23 cellular contexts compared by ENCODE assay signal in genomic region chr1:79517425-79518219, GRCh38.
"Had no signal": no experiment of that assay in that cellular context is flagged by ENCODE, and none has a peak within 500 bp of the region (broad histone marks: within the 10 kb centered on the region; RNA-seq: fewer than 3 reads in every experiment).

No MANE protein-coding gene starts in this region.

- H3K27me3 ChIP-seq: colonic mucosa, foreskin keratinocyte, left lung, neural progenitor cell, ovary, testis, upper lobe of left lung had no signal

- H3K36me3 ChIP-seq: colonic mucosa, left lung, neural progenitor cell, ovary, upper lobe of left lung had no signal

- H3K9me3 ChIP-seq: colonic mucosa, ovary, testis, upper lobe of left lung had no signal

- H3K9ac ChIP-seq: neural progenitor cell had no signal

- H3K27ac ChIP-seq: colonic mucosa, epithelial cell of prostate, foreskin keratinocyte, left lung, neural progenitor cell, ovary, psoas muscle, testis, upper lobe of left lung had no signal

- H2AFZ ChIP-seq: neural progenitor cell had no signal

- H3K4me1 ChIP-seq: colonic mucosa, foreskin keratinocyte, left lung, neural progenitor cell, psoas muscle, testis, upper lobe of left lung had no signal

- ATAC-seq: activated CD8-positive, alpha-beta T cell treated with anti-CD3 and anti-CD28 coated beads for 36 hours; foreskin keratinocyte; left lung; psoas muscle; sciatic nerve; stimulated activated effector memory CD8-positive, alpha-beta T cell treated with anti-CD3 and anti-CD28 coated beads, Interleukin-12 subunit alpha, Interleukin-12 subunit beta, amount 100 ng/mL, for 72 hours had no signal

- H3K4me3 ChIP-seq: colonic mucosa, left lung, neural progenitor cell, ovary, psoas muscle, smooth muscle cell, testis, upper lobe of left lung had no signal

- DNase-seq: activated CD4-positive, alpha-beta T cell treated with anti-CD3 and anti-CD28 coated beads, Interleukin-2, amount 10 ng/mL, durations not matched to agents 24 days and 14 days; activated CD4-positive, CD25-positive, alpha-beta regulatory T cell; activated CD8-positive, alpha-beta T cell treated with anti-CD3 and anti-CD28 coated beads for 36 hours; activated naive CD4-positive, alpha-beta T cell treated with Interleukin-2 at 50 U/mL for 16 hours; activated naive CD8-positive, alpha-beta T cell treated with anti-CD3 and anti-CD28 coated beads, Interleukin-2, amount 10 ng/mL, durations not matched to agents 7 days and 5 days; activated T-cell treated with anti-CD3 and anti-CD28 coated beads, Interleukin-2, amount 50 U/mL, for 24 hours; anterior cingulate cortex; colonic mucosa; endodermal cell; foreskin keratinocyte; head of caudate nucleus; kidney; ovary; psoas muscle; stimulated activated CD4-positive, alpha-beta T cell treated with anti-CD3 and anti-CD28 coated beads, Interleukin-4, amount 100 ng/mL, for 1 hour; testis had no signal

- H3K4me2 ChIP-seq: neural progenitor cell, smooth muscle cell had no signal
